22 cellular contexts compared by ENCODE assay signal in the genomic region with DNA sequence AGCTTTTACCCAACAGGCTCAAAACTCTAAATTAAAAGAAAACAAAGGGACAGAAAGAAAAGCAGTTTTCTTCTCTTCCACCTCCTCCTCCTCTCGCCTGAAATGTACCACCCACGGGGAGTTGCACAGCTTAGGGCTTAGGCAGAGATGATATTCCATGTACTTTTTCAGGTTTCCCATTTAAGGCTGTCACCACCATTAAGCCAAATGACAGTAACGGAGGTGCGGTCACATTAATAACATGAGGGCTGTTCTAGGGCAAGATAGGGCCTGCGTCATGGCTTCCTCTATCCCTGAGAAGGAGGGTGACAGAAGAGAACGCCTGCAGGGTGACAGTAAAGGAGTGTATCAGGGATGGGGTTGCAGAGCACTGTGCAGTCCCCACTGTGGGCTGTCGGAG. TPM values are rescaled to one million over a fixed set of nuclear protein-coding genes. Genes with fewer than 3 reads are reported as not detected.
"Had no signal": no experiment of that assay in that cellular context is flagged by ENCODE, and none has a peak within 500 bp of the region (broad histone marks: within the 10 kb centered on the region; RNA-seq: fewer than 3 reads in every experiment).

No MANE protein-coding gene starts in this region.

- H3K4me1 ChIP-seq: foreskin keratinocyte, pancreas, psoas muscle had no signal

- DNase-seq: activated CD4-positive, alpha-beta T cell treated with anti-CD3 and anti-CD28 coated beads for 4 hours; activated CD4-positive, alpha-beta T cell treated with anti-CD3 and anti-CD28 coated beads, Interleukin-2, amount 50 U/mL, for 4 hours; activated effector memory CD4-positive, alpha-beta T cell treated with Interleukin-2 at 50 U/mL for 16 hours; activated naive CD4-positive, alpha-beta T cell treated with Interleukin-2 at 50 U/mL for 16 hours; activated T-cell treated with anti-CD3 and anti-CD28 coated beads for 4 hours; activated T-cell treated with anti-CD3 and anti-CD28 coated beads, Interleukin-2, amount 50 U/mL, for 72 hours; aorta; body of pancreas; effector CD4-positive, alpha-beta T cell; foreskin keratinocyte; left colon; mammary epithelial cell; nephron progenitor cell; pancreas; psoas muscle; right cardiac atrium; spleen; stimulated activated naive CD4-positive, alpha-beta T cell had no signal

- ATAC-seq: activated T-cell treated with anti-CD3 and anti-CD28 coated beads, Interleukin-2, amount 50 U/mL, for 72 hours; body of pancreas; foreskin keratinocyte; left colon; pancreas; psoas muscle; right cardiac atrium had no signal

- H3K4me3 ChIP-seq: body of pancreas, esophagus muscularis mucosa, pancreas, psoas muscle, spleen had no signal

- H3K36me3 ChIP-seq: esophagus muscularis mucosa, neutrophil, pancreas, spleen had no signal

- H3K9me3 ChIP-seq: body of pancreas, esophagus muscularis mucosa, neutrophil, pancreas, psoas muscle, spleen had no signal

- H3K27me3 ChIP-seq: body of pancreas, foreskin keratinocyte, neutrophil, pancreas, spleen had no signal

- H3K27ac ChIP-seq: body of pancreas, esophagus muscularis mucosa, foreskin keratinocyte, neutrophil, pancreas, psoas muscle, spleen, VCaP had no signal

RNA-seq across cellular contexts. Expression of a gene that starts 51.7 kb away (rescaled TPM):
- total RNA-seq: T-helper 1 cell treated with Interleukin-12 subunit alpha and Interleukin-12 subunit beta and Interleukin-4 antibody, amounts not matched to agents 30 ng/mL and 1 ng/mL, for 36 hours had no signal
